8 cellular contexts compared by ENCODE assay signal in the genomic region with DNA sequence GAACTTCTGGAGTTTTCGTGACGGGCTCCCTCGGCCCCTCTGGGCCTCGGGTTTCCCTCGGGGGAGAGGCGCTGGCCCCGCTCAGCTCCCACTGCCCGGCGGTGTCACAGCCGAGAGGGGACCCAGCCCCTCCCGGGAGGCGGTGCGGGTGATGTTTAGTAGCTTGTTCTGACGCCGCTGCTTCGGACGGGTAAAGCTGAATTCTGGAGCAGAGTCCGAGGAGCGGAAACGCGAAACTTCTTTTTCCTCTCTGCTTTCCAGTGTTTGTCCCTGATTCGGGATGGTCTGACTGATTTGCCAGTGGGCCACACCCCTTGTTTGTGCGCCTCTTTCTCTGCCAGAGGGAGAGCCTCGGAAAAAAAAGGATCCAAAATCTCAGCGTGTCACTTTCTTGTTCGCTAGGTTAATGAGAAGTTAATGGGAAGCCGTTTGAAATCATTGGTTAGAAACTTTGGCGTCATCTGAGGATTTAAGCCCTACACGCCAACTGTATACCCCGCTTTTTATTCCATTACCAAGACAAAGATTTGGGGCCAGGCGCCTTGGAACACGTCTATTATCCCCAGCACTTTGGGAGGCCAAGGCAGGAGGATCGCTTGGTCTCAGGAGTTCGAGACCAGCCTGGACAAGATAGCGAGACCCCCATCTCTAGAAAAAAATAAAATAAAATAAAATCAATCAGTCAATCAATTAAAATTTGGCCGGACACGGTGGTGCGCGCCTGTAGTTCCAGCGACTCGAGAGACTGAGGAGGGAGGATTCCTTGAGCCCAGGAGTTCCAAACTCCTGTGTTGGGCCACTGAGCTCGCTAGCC. TPM values are rescaled to one million over a fixed set of nuclear protein-coding genes. Genes with fewer than 3 reads are reported as not detected.
DNase-seq lines count a peak whose midpoint lies in the region; ATAC-seq, FAIRE-seq and TF ChIP-seq lines count a peak whose summit lies in the region.

No MANE protein-coding gene starts in this region.

- H3K4me2 ChIP-seq in K562 (ENCODE audit: insufficient read depth, low read length) = peak overlapping the region; percentile 82

- peaks cover 5 to 15% of the 10 kb centered on the region in 2 experiments; a peak in 3 of 5 replicates for H3K4me1 ChIP-seq in K562 (replicated peaks in 1 of 2; ENCODE audit: control insufficient read depth in 2 of 2, insufficient read depth in 2 of 2, low read length in 2 of 2)
- peaks cover 0 to 52% (median 48%) of the 10 kb centered on the region in 4 donors for H3K4me1 ChIP-seq in sigmoid colon

- POLR2A ChIA-PET in K562 (lab: Yijun Ruan, JAX) = interaction anchor here (0.6 to 1.7 kb wide), 6 partner anchors 10 to 260 kb away, joined by 3 to 13 read pairs (median 4); no protein-coding TSS in a partner anchor

- 25% methylated on average over 26 of the region's 42 CpGs for WGBS in K562 (ENCODE audit: insufficient coverage, low coverage, missing lambda C conversion rate)
- 23 to 26% methylated on average over 42 of the region's 42 CpGs for WGBS in sigmoid colon, 2 donors

- intact Hi-C loops in K562 (cut with micrococcal nuclease) (no loop called here), sigmoid colon (cut with DNase I) (loop anchor here (5.0 kb wide), 1 partner anchor 79 kb away; the partner anchor contains the start of gene ITFG2)

- no peaks in the 10 kb centered on the region for H3K27me3 Mint-ChIP-seq in activated CD8-positive, alpha-beta memory T cell treated with anti-CD3 and anti-CD28 coated beads, Interleukin-2, amount 10 ng/mL, durations not matched to agents 7 days and 5 days

- peak overlapping the region; percentile 55 to 94 for H3K9ac ChIP-seq in K562 (ENCODE audit: insufficient read depth in 1 of 2, low read depth in 2 of 2, low read length in 2 of 2)

- peaks cover 8% of the 10 kb centered on the region for H3K79me2 ChIP-seq in K562 (ENCODE audit: control insufficient read depth, insufficient read depth, low read length)

- H3K27me3 ChIP-seq in K562 (ENCODE audit: control insufficient read depth in 2 of 2, insufficient read depth in 2 of 2, low read length in 2 of 2) (no peaks in the 10 kb centered on the region), sigmoid colon (no peaks in the 10 kb centered on the region)

- peaks cover 37% of the 10 kb centered on the region for H3K4me1 Mint-ChIP-seq in activated CD8-positive, alpha-beta memory T cell treated with anti-CD3 and anti-CD28 coated beads, Interleukin-2, amount 10 ng/mL, durations not matched to agents 7 days and 5 days

- CTCF ChIA-PET in activated CD8-positive, alpha-beta memory T cell treated with anti-CD3 and anti-CD28 coated beads, Interleukin-2, amount 10 ng/mL, durations not matched to agents 7 days and 5 days (lab: Charles Lee) = interaction anchor here (0.8 to 3.6 kb wide), 7 partner anchors 10 to 78 kb away, joined by 3 to 15 read pairs (median 4); partner anchors contain the start of genes FOXM1 and RHNO1
- CTCF ChIA-PET in K562 (lab: Yijun Ruan, JAX; ENCODE audit: low intra/inter-chr PET ratio) = interaction anchor here (0.8 kb wide), 1 partner anchor 150 kb away, joined by 5 read pairs; no protein-coding TSS in a partner anchor

- H3K4me3 Mint-ChIP-seq in activated CD8-positive, alpha-beta memory T cell treated with anti-CD3 and anti-CD28 coated beads, Interleukin-2, amount 10 ng/mL, durations not matched to agents 7 days and 5 days = peak overlapping the region; percentile 93

- H3K9me3 ChIP-seq in K562 (replicated peaks; ENCODE audit: control insufficient read depth, insufficient read depth, low read depth, low read length) = no peaks in the 10 kb centered on the region
- no peaks in the 10 kb centered on the region for H3K9me3 ChIP-seq in sigmoid colon

- H3K27ac ChIP-seq in K562 (ENCODE audit: extremely low read depth, low read depth, low read length) (no peak overlapping the region), sigmoid colon (peak overlapping the region; percentile 87 to 100 (median 94))

- TF ChIP-seq CTCF in K562 (IDR thresholded peaks at IDR 0.05 in 2 of 3, conservative IDR thresholded peaks at IDR 0.05 in 1 of 3; ENCODE audit: insufficient read depth in 2 of 3, low read depth in 1 of 3, low read length in 3 of 3) = no peak
- TF ChIP-seq CTCF in sigmoid colon (IDR thresholded peaks at IDR 0.05) = no peak

- H3K36me3 ChIP-seq in K562 (ENCODE audit: control insufficient read depth, insufficient read depth, low read length) (peaks cover 23% of the 10 kb centered on the region; the same call in 2 of the 3 replicates), sigmoid colon (no peaks in the 10 kb centered on the region)

- H3K36me3 Mint-ChIP-seq in activated CD8-positive, alpha-beta memory T cell treated with anti-CD3 and anti-CD28 coated beads, Interleukin-2, amount 10 ng/mL, durations not matched to agents 7 days and 5 days = peaks cover 14% of the 10 kb centered on the region

- no peak for TF ChIP-seq POLR2A in K562 (conservative IDR thresholded peaks at IDR 0.05)
- no peak for TF ChIP-seq POLR2A in sigmoid colon (IDR thresholded peaks at IDR 0.05)

- peak overlapping the region; percentile 67 for H3K4me3 ChIP-seq in K562
- peak overlapping the region; percentile 80 for H3K4me3 ChIP-seq in iPS-11a (ENCODE audit: low read depth, low read length)
- H3K4me3 ChIP-seq in sigmoid colon = peak overlapping the region; percentile 60 to 96 (median 66)

- H4K20me1 ChIP-seq in K562 (replicated peaks; ENCODE audit: control insufficient read depth, insufficient read depth, low read length) = no peaks in the 10 kb centered on the region

- no peak for TF ChIP-seq RAD21 in K562 (CRISPR knock-in tag; conservative IDR thresholded peaks at IDR 0.05 in 1 of 2, IDR thresholded peaks at IDR 0.05 in 1 of 2)

- TF ChIP-seq EP300 in K562 (IDR thresholded peaks at IDR 0.05; ENCODE audit: low read length) (no peak), sigmoid colon (IDR thresholded peaks at IDR 0.05) (no peak)

- FAIRE-seq in RCC 7860 (lab: Jason Lieb, UNC) (no peak), K562 (lab: Jason Lieb, UNC) (no peak)

- peak; percentile 52 for DNase-seq in activated CD8-positive, alpha-beta memory T cell treated with anti-CD3 and anti-CD28 coated beads, Interleukin-2, amount 10 ng/mL, durations not matched to agents 7 days and 5 days
- DNase-seq in activated CD8-positive, alpha-beta memory T cell treated with anti-CD3 and anti-CD28 coated beads, Interleukin-2, amount 50 U/mL, for 48 hours = no peak
- peak; percentile 29 for DNase-seq in RCC 7860 (ENCODE audit: low spot score)
- DNase-seq in K562 (ENCODE audit: extremely low read depth in 1 of 4, low spot score in 3 of 4) = peak in 2 of 4 experiments; percentile 18 to 19
- DNase-seq in sigmoid colon = peak; percentile 84
- no peak for DNase-seq in NCI-H510A treated with DMSO at 0.1 percent for 48 hours (lab: John Stamatoyannopoulos, UW)

- no peaks in the 10 kb centered on the region for H3K9me1 ChIP-seq in K562 (ENCODE audit: control insufficient read depth, insufficient read depth, low read length)

- peak; percentile 7 for ATAC-seq in activated CD8-positive, alpha-beta memory T cell treated with anti-CD3 and anti-CD28 coated beads, Interleukin-2, amount 10 ng/mL, durations not matched to agents 7 days and 5 days
- ATAC-seq in HG03103 (IDR thresholded peaks at IDR 0.05; ENCODE audit: low read depth, unreplicated experiment) = peak; percentile 6
- ATAC-seq in K562 = peak; percentile 46

- peak overlapping the region; percentile 91 for H3K27ac Mint-ChIP-seq in activated CD8-positive, alpha-beta memory T cell treated with anti-CD3 and anti-CD28 coated beads, Interleukin-2, amount 10 ng/mL, durations not matched to agents 7 days and 5 days

- H3K9me3 Mint-ChIP-seq in activated CD8-positive, alpha-beta memory T cell treated with anti-CD3 and anti-CD28 coated beads, Interleukin-2, amount 10 ng/mL, durations not matched to agents 7 days and 5 days (ENCODE audit: low read depth) = no peaks in the 10 kb centered on the region

- BruUV-seq in K562 (replicated peaks; lab: Mats Ljungman, UMichigan) = TSS peak; percentile 19

- peak overlapping the region; percentile 93 for H2AFZ ChIP-seq in K562 (ENCODE audit: low read depth, low read length)

- in situ Hi-C loops in K562 (cut with MboI) = no loop called here

RNA-seq across cellular contexts. Expression of gene TULP3, which starts 0.8 kb away (rescaled TPM):
- total RNA-seq in activated CD8-positive, alpha-beta memory T cell treated with anti-CD3 and anti-CD28 coated beads, Interleukin-2, amount 10 ng/mL, durations not matched to agents 7 days and 5 days = 1 to 10 TPM; 7.5 to 7.8 TPM
- 6.6 and 12.0 TPM in 2 replicates for total RNA-seq in K562 (2011; cell fraction: chromatin; rRNA removed; ENCODE audit: low replicate concordance)
- total RNA-seq in K562 (2011; cell fraction: nucleolus; rRNA removed) = 5.4 and 5.5 TPM in 2 replicates
- 6.8 and 7.4 TPM in 2 replicates for total RNA-seq in K562 (2011; cell fraction: nucleoplasm; rRNA removed)
- total RNA-seq in K562 (2014; rRNA removed) = 6.0 and 6.9 TPM in 2 replicates
- total RNA-seq in K562 (2014; rRNA removed; fragmentation: Illumina TruSeq; extraction: Trizol) = 6.3 and 7.3 TPM in 2 replicates
- 6.9 and 7.1 TPM in 2 replicates for total RNA-seq in K562 (2015; rRNA removed; fragmentation: Illumina TruSeq; extraction: Trizol)
- 6.7 and 7.4 TPM in 2 replicates for total RNA-seq in K562 (2021)
- polyA plus RNA-seq in K562 (2011; rRNA removed) = 10.9 and 13.5 TPM in 2 replicates
- polyA plus RNA-seq in K562 (2011; cell fraction: cytosol; rRNA removed) = 10.5 and 11.6 TPM in 2 replicates
- 13.1 and 13.7 TPM in 2 replicates for polyA plus RNA-seq in K562 (2011; cell fraction: nucleus; rRNA removed)
- polyA plus RNA-seq in K562 (2012) = 7.4 and 8.0 TPM in 2 replicates
- polyA plus RNA-seq in K562 (2014; fragmentation: Illumina TruSeq; extraction: Trizol) = 9.8 and 13.3 TPM in 2 replicates
- polyA plus RNA-seq in K562 (2014; fragmentation: Nextera tagmentation; extraction: Ambion mirVana) = 1 to 10 TPM; 3.6 to 8.8 TPM
- polyA plus RNA-seq in K562 (2014; rRNA removed) = 6.7 and 7.3 TPM in 2 replicates
- polyA minus RNA-seq in K562 (2011; rRNA and poly(A)+ RNA removed) = 7.4 and 7.9 TPM in 2 replicates
- 5.4 and 7.3 TPM in 2 replicates for polyA minus RNA-seq in K562 (2011; cell fraction: cytosol; rRNA and poly(A)+ RNA removed)
- 2.0 and 3.6 TPM in 2 replicates for polyA minus RNA-seq in K562 (2011; cell fraction: nucleus; rRNA and poly(A)+ RNA removed)
- 10 to 100 TPM; 17.8 to 32.1 (median 24.8) TPM for total RNA-seq in sigmoid colon
- 1 to 10 TPM; 3.0 to 9.6 (median 7.8) TPM for polyA plus RNA-seq in sigmoid colon

RNA-seq across cellular contexts. Expression of gene RHNO1, which starts 14.4 kb away (rescaled TPM):
- total RNA-seq in activated CD8-positive, alpha-beta memory T cell treated with anti-CD3 and anti-CD28 coated beads, Interleukin-2, amount 10 ng/mL, durations not matched to agents 7 days and 5 days = 10 to 100 TPM; 43.4 to 49.2 TPM
- total RNA-seq in K562 (2011; cell fraction: chromatin; rRNA removed; ENCODE audit: low replicate concordance) = 10.8 and 16.2 TPM in 2 replicates
- total RNA-seq in K562 (2011; cell fraction: nucleolus; rRNA removed) = 9.8 and 11.3 TPM in 2 replicates
- 12.3 and 16.2 TPM in 2 replicates for total RNA-seq in K562 (2011; cell fraction: nucleoplasm; rRNA removed)
- total RNA-seq in K562 (2014; rRNA removed) = 27.0 and 28.2 TPM in 2 replicates
- total RNA-seq in K562 (2014; rRNA removed; fragmentation: Illumina TruSeq; extraction: Trizol) = 28.8 and 33.4 TPM in 2 replicates
- 29.1 and 29.6 TPM in 2 replicates for total RNA-seq in K562 (2015; rRNA removed; fragmentation: Illumina TruSeq; extraction: Trizol)
- total RNA-seq in K562 (2021) = 21.8 and 25.2 TPM in 2 replicates
- polyA plus RNA-seq in K562 (2011; rRNA removed) = 53.9 and 62.7 TPM in 2 replicates
- 42.3 and 46.3 TPM in 2 replicates for polyA plus RNA-seq in K562 (2011; cell fraction: cytosol; rRNA removed)
- polyA plus RNA-seq in K562 (2011; cell fraction: nucleus; rRNA removed) = 12.5 and 14.1 TPM in 2 replicates
- 21.0 and 31.4 TPM in 2 replicates for polyA plus RNA-seq in K562 (2012)
- polyA plus RNA-seq in K562 (2014; fragmentation: Illumina TruSeq; extraction: Trizol) = 40.3 and 45.4 TPM in 2 replicates
- polyA plus RNA-seq in K562 (2014; fragmentation: Nextera tagmentation; extraction: Ambion mirVana) = 10 to 100 TPM; 20.8 to 30.7 TPM
- 27.3 and 29.5 TPM in 2 replicates for polyA plus RNA-seq in K562 (2014; rRNA removed)
- polyA minus RNA-seq in K562 (2011; rRNA and poly(A)+ RNA removed) = 19.8 and 25.2 TPM in 2 replicates
- polyA minus RNA-seq in K562 (2011; cell fraction: cytosol; rRNA and poly(A)+ RNA removed) = 19.8 and 21.4 TPM in 2 replicates
- 3.6 and 6.2 TPM in 2 replicates for polyA minus RNA-seq in K562 (2011; cell fraction: nucleus; rRNA and poly(A)+ RNA removed)
- total RNA-seq in sigmoid colon = 1 to 10 TPM; 6.1 to 9.6 (median 8.2) TPM
- polyA plus RNA-seq in sigmoid colon = 10 to 100 TPM; 16.9 to 21.6 (median 19.4) TPM

RNA-seq across cellular contexts. Expression of gene FOXM1, which starts 14.5 kb away (rescaled TPM):
- total RNA-seq in activated CD8-positive, alpha-beta memory T cell treated with anti-CD3 and anti-CD28 coated beads, Interleukin-2, amount 10 ng/mL, durations not matched to agents 7 days and 5 days = 100 to 1,000 TPM; 130 to 155 TPM
- 74.0 and 78.2 TPM in 2 replicates for total RNA-seq in K562 (2011; cell fraction: chromatin; rRNA removed; ENCODE audit: low replicate concordance)
- total RNA-seq in K562 (2011; cell fraction: nucleolus; rRNA removed) = 35.1 and 39.2 TPM in 2 replicates
- total RNA-seq in K562 (2011; cell fraction: nucleoplasm; rRNA removed) = 40.6 and 51.8 TPM in 2 replicates
- 16.8 and 21.5 TPM in 2 replicates for total RNA-seq in K562 (2014; rRNA removed)
- total RNA-seq in K562 (2014; rRNA removed; fragmentation: Illumina TruSeq; extraction: Trizol) = 15.7 and 17.2 TPM in 2 replicates
- total RNA-seq in K562 (2015; rRNA removed; fragmentation: Illumina TruSeq; extraction: Trizol) = 18.1 and 18.6 TPM in 2 replicates
- 34.2 and 42.8 TPM in 2 replicates for total RNA-seq in K562 (2021)
- polyA plus RNA-seq in K562 (2011; rRNA removed) = 10.5 and 14.1 TPM in 2 replicates
- 14.0 and 14.7 TPM in 2 replicates for polyA plus RNA-seq in K562 (2011; cell fraction: cytosol; rRNA removed)
- polyA plus RNA-seq in K562 (2011; cell fraction: nucleus; rRNA removed) = 25.1 and 36.9 TPM in 2 replicates
- polyA plus RNA-seq in K562 (2012) = 29.6 and 36.5 TPM in 2 replicates
- 41.7 and 46.9 TPM in 2 replicates for polyA plus RNA-seq in K562 (2014; fragmentation: Illumina TruSeq; extraction: Trizol)
- polyA plus RNA-seq in K562 (2014; fragmentation: Nextera tagmentation; extraction: Ambion mirVana) = 1 to 10 TPM; 8.9 to 9.5 TPM
- 18.5 and 18.7 TPM in 2 replicates for polyA plus RNA-seq in K562 (2014; rRNA removed)
- polyA minus RNA-seq in K562 (2011; rRNA and poly(A)+ RNA removed) = 16.2 and 20.7 TPM in 2 replicates
- 20.0 and 22.3 TPM in 2 replicates for polyA minus RNA-seq in K562 (2011; cell fraction: cytosol; rRNA and poly(A)+ RNA removed)
- polyA minus RNA-seq in K562 (2011; cell fraction: nucleus; rRNA and poly(A)+ RNA removed) = 12.3 and 17.5 TPM in 2 replicates
- 1 to 10 TPM in 2 of 4 donors, under 1 TPM in 1, not detected in 1; 0.36 to 2.5 (median 1.4) TPM for total RNA-seq in sigmoid colon
- 10 to 100 TPM in 1 of 3 donors, 1 to 10 TPM in 2; 2.4 to 34.9 (median 3.7) TPM for polyA plus RNA-seq in sigmoid colon

RNA-seq across cellular contexts. Expression of gene TEX52, which starts 34.6 kb away (rescaled TPM):
- under 1 TPM in 1 of 2 experiments, not detected in 1; 0.67 TPM for total RNA-seq in activated CD8-positive, alpha-beta memory T cell treated with anti-CD3 and anti-CD28 coated beads, Interleukin-2, amount 10 ng/mL, durations not matched to agents 7 days and 5 days
- not detected in 2 replicates for total RNA-seq in K562 (2011; cell fraction: chromatin; rRNA removed; ENCODE audit: low replicate concordance)
- not detected in 2 replicates for total RNA-seq in K562 (2011; cell fraction: nucleolus; rRNA removed)
- not detected in 2 replicates for total RNA-seq in K562 (2011; cell fraction: nucleoplasm; rRNA removed)
- total RNA-seq in K562 (2014; rRNA removed) = not detected in 2 replicates
- not detected in 2 replicates for total RNA-seq in K562 (2014; rRNA removed; fragmentation: Illumina TruSeq; extraction: Trizol)
- total RNA-seq in K562 (2015; rRNA removed; fragmentation: Illumina TruSeq; extraction: Trizol) = not detected in 2 replicates
- total RNA-seq in K562 (2021) = not detected in 2 replicates
- polyA plus RNA-seq in K562 (2011; rRNA removed) = not detected in 2 replicates
- polyA plus RNA-seq in K562 (2011; cell fraction: cytosol; rRNA removed) = not detected in 2 replicates
- polyA plus RNA-seq in K562 (2011; cell fraction: nucleus; rRNA removed) = not detected in 2 replicates
- 0.08 and 0.30 TPM in 2 replicates for polyA plus RNA-seq in K562 (2012)
- polyA plus RNA-seq in K562 (2014; fragmentation: Illumina TruSeq; extraction: Trizol) = not detected in 2 replicates
- polyA plus RNA-seq in K562 (2014; fragmentation: Nextera tagmentation; extraction: Ambion mirVana) = not detected
- not detected in 2 replicates for polyA plus RNA-seq in K562 (2014; rRNA removed)
- not detected in 2 replicates for polyA minus RNA-seq in K562 (2011; rRNA and poly(A)+ RNA removed)
- polyA minus RNA-seq in K562 (2011; cell fraction: cytosol; rRNA and poly(A)+ RNA removed) = not detected in 2 replicates
- polyA minus RNA-seq in K562 (2011; cell fraction: nucleus; rRNA and poly(A)+ RNA removed) = not detected in 2 replicates
- not detected for total RNA-seq in sigmoid colon
- not detected for polyA plus RNA-seq in sigmoid colon

RNA-seq across cellular contexts. Expression of gene NRIP2, which starts 56.6 kb away (rescaled TPM):
- not detected for total RNA-seq in activated CD8-positive, alpha-beta memory T cell treated with anti-CD3 and anti-CD28 coated beads, Interleukin-2, amount 10 ng/mL, durations not matched to agents 7 days and 5 days
- 0.16 TPM in 1 of 2 replicates, not detected in the other for total RNA-seq in K562 (2011; cell fraction: chromatin; rRNA removed; ENCODE audit: low replicate concordance)
- not detected in 2 replicates for total RNA-seq in K562 (2011; cell fraction: nucleolus; rRNA removed)
- not detected in 2 replicates for total RNA-seq in K562 (2011; cell fraction: nucleoplasm; rRNA removed)
- total RNA-seq in K562 (2014; rRNA removed) = not detected in 2 replicates
- not detected in 2 replicates for total RNA-seq in K562 (2014; rRNA removed; fragmentation: Illumina TruSeq; extraction: Trizol)
- not detected in 2 replicates for total RNA-seq in K562 (2015; rRNA removed; fragmentation: Illumina TruSeq; extraction: Trizol)
- total RNA-seq in K562 (2021) = not detected in 2 replicates
- 0.03 TPM in 1 of 2 replicates, not detected in the other for polyA plus RNA-seq in K562 (2011; rRNA removed)
- not detected in 2 replicates for polyA plus RNA-seq in K562 (2011; cell fraction: cytosol; rRNA removed)
- not detected in 2 replicates for polyA plus RNA-seq in K562 (2011; cell fraction: nucleus; rRNA removed)
- 0.72 and 0.83 TPM in 2 replicates for polyA plus RNA-seq in K562 (2012)
- polyA plus RNA-seq in K562 (2014; fragmentation: Illumina TruSeq; extraction: Trizol) = not detected in 2 replicates
- polyA plus RNA-seq in K562 (2014; fragmentation: Nextera tagmentation; extraction: Ambion mirVana) = under 1 TPM; 0.07 to 0.10 TPM
- not detected in 2 replicates for polyA plus RNA-seq in K562 (2014; rRNA removed)
- not detected in 2 replicates for polyA minus RNA-seq in K562 (2011; rRNA and poly(A)+ RNA removed)
- polyA minus RNA-seq in K562 (2011; cell fraction: cytosol; rRNA and poly(A)+ RNA removed) = not detected in 2 replicates
- polyA minus RNA-seq in K562 (2011; cell fraction: nucleus; rRNA and poly(A)+ RNA removed) = not detected in 2 replicates
- total RNA-seq in sigmoid colon = 1 to 10 TPM in 3 of 4 donors, under 1 TPM in 1; 0.33 to 10.0 (median 1.9) TPM
- polyA plus RNA-seq in sigmoid colon = 1 to 10 TPM in 1 of 3 donors, under 1 TPM in 1, not detected in 1; 0.60 to 1.5 TPM

Comparison
In these comparisons a context has a peak if more than half of its experiments do, and no peak if none do; other contexts are left out.
1. DNase-seq: peak in activated CD8-positive, alpha-beta memory T cell treated with anti-CD3 and anti-CD28 coated beads, Interleukin-2, amount 10 ng/mL, durations not matched to agents 7 days and 5 days (single experiment), RCC 7860 (single experiment) and sigmoid colon (single experiment); none in activated CD8-positive, alpha-beta memory T cell treated with anti-CD3 and anti-CD28 coated beads, Interleukin-2, amount 50 U/mL, for 48 hours (single experiment) and NCI-H510A treated with DMSO at 0.1 percent for 48 hours (single experiment).
2. RNA of gene FOXM1, which starts 14.5 kb away (total RNA-seq): 130 to 155 TPM in activated CD8-positive, alpha-beta memory T cell treated with anti-CD3 and anti-CD28 coated beads, Interleukin-2, amount 10 ng/mL, durations not matched to agents 7 days and 5 days and 15.7 to 78.2 TPM in K562; 0.36 to 2.5 TPM in sigmoid colon; every median in the first group is over 4 times any median in the second.
3. Peak in every context shown above with its lines, with median percentiles within 50 percentile points of each other: ATAC-seq and H3K4me3 ChIP-seq.